22 cellular contexts compared by ENCODE assay signal in genomic region chr10:62734781-62735463, GRCh38.
"Had no signal": no experiment of that assay in that cellular context is flagged by ENCODE, and none has a peak within 500 bp of the region (broad histone marks: within the 10 kb centered on the region; RNA-seq: fewer than 3 reads in every experiment).

No MANE protein-coding gene starts in this region.

- H3K27ac Mint-ChIP-seq: activated CD4-positive, alpha-beta T cell treated with anti-CD3 and anti-CD28 coated beads, Interleukin-2, amount 10 ng/mL, durations not matched to agents 24 days and 14 days; activated naive CD4-positive, alpha-beta T cell treated with anti-CD3 and anti-CD28 coated beads, Interleukin-2, amount 10 ng/mL, durations not matched to agents 7 days and 5 days; activated naive CD8-positive, alpha-beta T cell treated with anti-CD3 and anti-CD28 coated beads, Interleukin-2, amount 50 U/mL, for 24 hours; endodermal cell; natural killer cell treated with Interleukin-12 subunit alpha and Interleukin-12 subunit beta and Interleukin-15 and Interleukin-18, amount 100 ng/mL, for 72 hours; stimulated activated naive CD8-positive, alpha-beta T cell treated with anti-CD3 and anti-CD28 coated beads, Interleukin-15, amount 100 ng/mL, for 72 hours; T-helper 17 cell had no signal

- H3K4me1 Mint-ChIP-seq: activated naive CD4-positive, alpha-beta T cell treated with anti-CD3 and anti-CD28 coated beads, Interleukin-2, amount 10 ng/mL, durations not matched to agents 7 days and 5 days; endodermal cell had no signal

- DNase-seq: activated CD4-positive, alpha-beta T cell treated with anti-CD3 and anti-CD28 coated beads, Interleukin-2, amount 10 ng/mL, durations not matched to agents 24 days and 14 days; activated CD4-positive, CD25-positive, alpha-beta regulatory T cell; activated effector memory CD4-positive, alpha-beta T cell treated with Interleukin-2 at 50 U/mL for 16 hours; activated naive CD4-positive, alpha-beta T cell treated with anti-CD3 and anti-CD28 coated beads, Interleukin-2, amount 10 ng/mL, durations not matched to agents 7 days and 5 days; activated naive CD8-positive, alpha-beta T cell treated with anti-CD3 and anti-CD28 coated beads, Interleukin-2, amount 50 U/mL, for 24 hours; activated T-cell treated with anti-CD3 and anti-CD28 coated beads, Interleukin-2, amount 50 U/mL, for 48 hours; cerebellar nuclear complex; endodermal cell; heart left ventricle; left cardiac atrium; ovary; spleen; stimulated activated CD4-positive, alpha-beta T cell treated with anti-CD3 and anti-CD28 coated beads, Interleukin-4, amount 100 ng/mL, for 1 hour; stimulated activated naive CD8-positive, alpha-beta T cell treated with anti-CD3 and anti-CD28 coated beads, Interleukin-15, amount 100 ng/mL, for 72 hours; T-helper 17 cell; transverse colon had no signal

- ATAC-seq: activated naive CD8-positive, alpha-beta T cell treated with anti-CD3 and anti-CD28 coated beads, Interleukin-2, amount 50 U/mL, for 24 hours; gastroesophageal sphincter; T-helper 17 cell had no signal

- H3K4me3 Mint-ChIP-seq: activated CD4-positive, alpha-beta T cell treated with anti-CD3 and anti-CD28 coated beads, Interleukin-2, amount 10 ng/mL, durations not matched to agents 24 days and 14 days; activated naive CD4-positive, alpha-beta T cell treated with anti-CD3 and anti-CD28 coated beads, Interleukin-2, amount 10 ng/mL, durations not matched to agents 7 days and 5 days; activated naive CD8-positive, alpha-beta T cell treated with anti-CD3 and anti-CD28 coated beads, Interleukin-2, amount 50 U/mL, for 24 hours; endodermal cell; natural killer cell treated with Interleukin-12 subunit alpha and Interleukin-12 subunit beta and Interleukin-15 and Interleukin-18, amount 100 ng/mL, for 72 hours; stimulated activated naive CD8-positive, alpha-beta T cell treated with anti-CD3 and anti-CD28 coated beads, Interleukin-15, amount 100 ng/mL, for 72 hours; T-helper 17 cell had no signal

- H3K4me1 ChIP-seq: gastroesophageal sphincter, prostate gland, transverse colon had no signal

- H3K36me3 ChIP-seq: gastroesophageal sphincter, heart left ventricle, neutrophil, ovary, prostate gland, spleen, transverse colon had no signal

- H3K4me3 ChIP-seq: coronary artery, gastroesophageal sphincter, heart left ventricle, ovary, prostate gland, spleen, transverse colon had no signal

- H3K27me3 Mint-ChIP-seq: activated CD4-positive, alpha-beta T cell treated with anti-CD3 and anti-CD28 coated beads, Interleukin-2, amount 10 ng/mL, durations not matched to agents 24 days and 14 days; natural killer cell treated with Interleukin-12 subunit alpha and Interleukin-12 subunit beta and Interleukin-15 and Interleukin-18, amount 100 ng/mL, for 72 hours; stimulated activated naive CD8-positive, alpha-beta T cell treated with anti-CD3 and anti-CD28 coated beads, Interleukin-15, amount 100 ng/mL, for 72 hours; T-helper 17 cell had no signal

- H3K27me3 ChIP-seq: gastroesophageal sphincter, ovary, spleen, transverse colon had no signal

- H3K36me3 Mint-ChIP-seq: activated naive CD4-positive, alpha-beta T cell treated with anti-CD3 and anti-CD28 coated beads, Interleukin-2, amount 10 ng/mL, durations not matched to agents 7 days and 5 days; natural killer cell treated with Interleukin-12 subunit alpha and Interleukin-12 subunit beta and Interleukin-15 and Interleukin-18, amount 100 ng/mL, for 72 hours had no signal

- H3K27ac ChIP-seq: coronary artery, gastroesophageal sphincter, heart left ventricle, neutrophil, ovary, prostate gland, transverse colon had no signal

- H3K9me3 Mint-ChIP-seq: activated naive CD4-positive, alpha-beta T cell treated with anti-CD3 and anti-CD28 coated beads, Interleukin-2, amount 10 ng/mL, durations not matched to agents 7 days and 5 days; endodermal cell; stimulated activated naive CD8-positive, alpha-beta T cell treated with anti-CD3 and anti-CD28 coated beads, Interleukin-15, amount 100 ng/mL, for 72 hours had no signal

- H3K9me3 ChIP-seq: gastroesophageal sphincter, heart left ventricle, neutrophil, ovary, prostate gland, spleen, transverse colon had no signal

- FAIRE-seq: islet of Langerhans had no signal
